ENCODE assay signal across 1 cellular context in genomic region chr2:71465961-71466300, GRCh38.
TF ChIP-seq lines count a peak whose summit lies in the region.

No MANE protein-coding gene starts in this region.

TF ChIP-seq in IMR-90, 13 proteins besides CTCF, POLR2A, EP300 and RAD21:
- TF ChIP-seq RCOR1 (IDR thresholded peaks at IDR 0.05; ENCODE audit: insufficient replicate concordance, low read length) (no peak), CHD1 (IDR thresholded peaks at IDR 0.05; ENCODE audit: low read depth, low read length) (no peak), MAFK (IDR thresholded peaks at IDR 0.05; ENCODE audit: low read depth, low read length) (no peak), ELK1 (IDR thresholded peaks at IDR 0.05; ENCODE audit: borderline replicate concordance, low read depth, low read length) (no peak), BHLHE40 (IDR thresholded peaks at IDR 0.05; ENCODE audit: low read depth, low read length) (no peak), RFX5 (IDR thresholded peaks at IDR 0.05; ENCODE audit: low read depth, low read length) (no peak), CEBPB (IDR thresholded peaks at IDR 0.05; ENCODE audit: low read depth, low read length) (no peak)
- TF ChIP-seq, protein P1, sequence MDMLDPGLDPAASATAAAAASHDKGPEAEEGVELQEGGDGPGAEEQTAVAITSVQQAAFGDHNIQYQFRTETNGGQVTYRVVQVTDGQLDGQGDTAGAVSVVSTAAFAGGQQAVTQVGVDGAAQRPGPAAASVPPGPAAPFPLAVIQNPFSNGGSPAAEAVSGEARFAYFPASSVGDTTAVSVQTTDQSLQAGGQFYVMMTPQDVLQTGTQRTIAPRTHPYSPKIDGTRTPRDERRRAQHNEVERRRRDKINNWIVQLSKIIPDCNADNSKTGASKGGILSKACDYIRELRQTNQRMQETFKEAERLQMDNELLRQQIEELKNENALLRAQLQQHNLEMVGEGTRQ (IDR thresholded peaks at IDR 0.05; ENCODE audit: low read depth, low read length): no peak
